16 cellular contexts compared by ENCODE assay signal in genomic region chr20:23979380-23979779, GRCh38. TPM values are rescaled to one million over a fixed set of nuclear protein-coding genes. Genes with fewer than 3 reads are reported as not detected.
"Had no signal": no experiment of that assay in that cellular context is flagged by ENCODE, and none has a peak within 500 bp of the region (broad histone marks: within the 10 kb centered on the region; RNA-seq: fewer than 3 reads in every experiment).

No MANE protein-coding gene starts in this region.

RNA-seq across cellular contexts. Expression of gene GGTLC1, which starts 9.2 kb away (rescaled TPM):
- total RNA-seq: heart right ventricle; hepatocyte; kidney epithelial cell; liver; lung microvascular endothelial cell; naive thymus-derived CD8-positive, alpha-beta T cell; neural crest cell; osteoblast; prostate gland; sigmoid colon; temporal lobe; tibial nerve; ureter; uterus had no signal
- polyA plus RNA-seq: heart right ventricle; hepatocyte; liver; naive thymus-derived CD8-positive, alpha-beta T cell; sigmoid colon; small intestine; thymus had no signal
